22 cellular contexts compared by ENCODE assay signal in the genomic region with DNA sequence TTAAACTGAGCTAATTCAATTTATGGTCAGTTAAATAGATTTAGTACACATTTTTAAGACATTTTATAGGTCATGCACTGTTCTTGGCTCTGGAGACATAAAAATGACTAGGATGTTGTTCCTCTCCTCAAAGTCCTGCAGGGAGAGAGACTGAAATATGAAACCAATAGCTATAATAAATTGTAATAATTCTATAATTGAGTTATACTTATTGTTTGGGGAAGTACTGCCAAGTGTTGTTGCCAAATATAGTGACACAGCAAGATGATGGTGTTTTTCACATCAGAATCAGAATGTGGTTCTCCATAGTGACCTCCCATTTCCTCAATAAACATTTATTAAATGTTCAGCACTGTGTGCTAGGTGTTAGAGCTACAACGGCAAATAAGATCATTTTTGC.
DNase-seq lines count a peak whose midpoint lies in the region; ATAC-seq, FAIRE-seq and TF ChIP-seq lines count a peak whose summit lies in the region.
"Had no signal": no experiment of that assay in that cellular context is flagged by ENCODE, and none has a peak within 500 bp of the region (broad histone marks: within the 10 kb centered on the region; RNA-seq: fewer than 3 reads in every experiment).

No MANE protein-coding gene starts in this region.

- peak overlapping the region; percentile 89 to 99 (median 97) for H3K27ac Mint-ChIP-seq in CD14-positive monocyte
- no peak overlapping the region for H3K27ac Mint-ChIP-seq in activated CD4-positive, alpha-beta memory T cell treated with anti-CD3 and anti-CD28 coated beads for 36 hours
- H3K27ac Mint-ChIP-seq: HFFc6 had no signal

- H3K27me3 ChIP-seq in endothelial cell of umbilical vein (ENCODE audit: control insufficient read depth in 2 of 2, insufficient read depth in 2 of 2, low read length in 2 of 2) (no peaks in the 10 kb centered on the region), left lung (peaks cover 0 to 4% of the 10 kb centered on the region in 2 donors)

- no peaks in the 10 kb centered on the region for H3K9me1 ChIP-seq in endothelial cell of umbilical vein (replicated peaks; ENCODE audit: control insufficient read depth, extremely low read depth, insufficient read depth, low read length)

- in situ Hi-C loops in GM13976 (cut with MboI; ENCODE audit: low sequenced_read_pairs, unreplicated experiment) = no loop called here

- H3K4me3 Mint-ChIP-seq in CD14-positive monocyte = peak overlapping the region; percentile 13 to 79
- no peak overlapping the region for H3K4me3 Mint-ChIP-seq in activated CD4-positive, alpha-beta memory T cell treated with anti-CD3 and anti-CD28 coated beads for 36 hours
- H3K4me3 Mint-ChIP-seq: HFFc6 had no signal

- H3K4me1 ChIP-seq in endothelial cell of umbilical vein (ENCODE audit: control insufficient read depth, extremely low read depth, insufficient read depth, low read length) = peaks cover 23% of the 10 kb centered on the region
- no peaks in the 10 kb centered on the region for H3K4me1 ChIP-seq in left lung
- H3K4me1 ChIP-seq in mucosa of descending colon (ENCODE audit: low read depth) = no peaks in the 10 kb centered on the region

- no peak overlapping the region for H3K9ac ChIP-seq in endothelial cell of umbilical vein (replicated peaks; ENCODE audit: extremely low read depth, insufficient read depth, low read length)

- H3K9me3 ChIP-seq in endothelial cell of umbilical vein (replicated peaks; ENCODE audit: control insufficient read depth, insufficient read depth, low read length) (no peaks in the 10 kb centered on the region), left lung (no peaks in the 10 kb centered on the region), mucosa of descending colon (no peaks in the 10 kb centered on the region)

- no peak for FAIRE-seq in endothelial cell of umbilical vein (lab: Jason Lieb, UNC)
- FAIRE-seq: G401.6, HepG2 had no signal

- no peaks in the 10 kb centered on the region for H4K20me1 ChIP-seq in endothelial cell of umbilical vein (replicated peaks; ENCODE audit: control insufficient read depth, extremely low read depth, insufficient read depth, low read length)

- peaks cover 0 to 2% (median 2%) of the 10 kb centered on the region in 3 donors for H3K27me3 Mint-ChIP-seq in CD14-positive monocyte (ENCODE audit: low read depth in 3 of 3)
- H3K27me3 Mint-ChIP-seq in activated CD4-positive, alpha-beta memory T cell treated with anti-CD3 and anti-CD28 coated beads for 36 hours = no peaks in the 10 kb centered on the region

- TF ChIP-seq POLR2A in endothelial cell of umbilical vein (IDR thresholded peaks at IDR 0.05; ENCODE audit: low read depth, low read length) = no peak

- peaks cover 30% of the 10 kb centered on the region for H3K4me1 Mint-ChIP-seq in CD14-positive monocyte
- no peaks in the 10 kb centered on the region for H3K4me1 Mint-ChIP-seq in activated CD4-positive, alpha-beta memory T cell treated with anti-CD3 and anti-CD28 coated beads for 36 hours (ENCODE audit: low read depth)

- no peak for TF ChIP-seq CTCF in CD14-positive monocyte (IDR thresholded peaks at IDR 0.05)
- TF ChIP-seq CTCF in endothelial cell of umbilical vein (IDR thresholded peaks at IDR 0.05; ENCODE audit: extremely low read depth in 1 of 2, insufficient read depth in 1 of 2, low read depth in 1 of 2, low read length in 2 of 2) = no peak
- TF ChIP-seq CTCF in left lung (IDR thresholded peaks at IDR 0.05) = no peak
- no peak for TF ChIP-seq CTCF in GM13976 (IDR thresholded peaks at IDR 0.05; ENCODE audit: borderline replicate concordance, control extremely low read depth, extremely low read depth, insufficient read depth, missing control alignments)
- TF ChIP-seq CTCF in mucosa of descending colon (IDR thresholded peaks at IDR 0.05) = no peak

- H3K79me2 ChIP-seq in endothelial cell of umbilical vein (ENCODE audit: control insufficient read depth, insufficient read depth, low read length) = no peaks in the 10 kb centered on the region

- no peaks in the 10 kb centered on the region for H3K36me3 Mint-ChIP-seq in CD14-positive monocyte
- H3K36me3 Mint-ChIP-seq in activated CD4-positive, alpha-beta memory T cell treated with anti-CD3 and anti-CD28 coated beads for 36 hours = no peaks in the 10 kb centered on the region

- H3K27ac ChIP-seq in endothelial cell of umbilical vein (ENCODE audit: insufficient read depth, low read depth, low read length) (no peak overlapping the region), left lung (no peak overlapping the region)
- H3K27ac ChIP-seq: PC-9, RWPE1 had no signal

- BruUV-seq in endothelial cell of umbilical vein (replicated peaks; lab: Mats Ljungman, UMichigan) = no TSS peak

- H3K4me2 ChIP-seq in endothelial cell of umbilical vein (ENCODE audit: insufficient read depth, low read length) = no peak overlapping the region
- H3K4me2 ChIP-seq: PC-9 had no signal

- H3K36me3 ChIP-seq in endothelial cell of umbilical vein (ENCODE audit: control insufficient read depth in 2 of 2, extremely low read depth in 1 of 2, insufficient read depth in 2 of 2, low read length in 2 of 2) (no peaks in the 10 kb centered on the region), left lung (no peaks in the 10 kb centered on the region), mucosa of descending colon (ENCODE audit: low read depth) (no peaks in the 10 kb centered on the region)

- CTCF ChIA-PET in endothelial cell of umbilical vein (lab: Charles Lee) = interaction anchor here (0.5 to 1.9 kb wide), 5 partner anchors 8 to 92 kb away, joined by 3 to 9 read pairs (median 3); no protein-coding TSS in a partner anchor
- CTCF ChIA-PET in activated CD4-positive, alpha-beta memory T cell treated with anti-CD3 and anti-CD28 coated beads for 36 hours (lab: Charles Lee) = no interaction called here

- no peak overlapping the region for H2AFZ ChIP-seq in endothelial cell of umbilical vein (ENCODE audit: low read depth, low read length)
- H2AFZ ChIP-seq: PC-9 had no signal

- dilution Hi-C loops in endothelial cell of umbilical vein (cut with MboI; ENCODE audit: extremely low pct_ligation_motif_present, low sequenced_read_pairs) = no loop called here

- ATAC-seq in left lung (peak; percentile 22), mucosa of descending colon (no peak)
- ATAC-seq: HepG2 had no signal

- intact Hi-C loops in CD14-positive monocyte (cut with micrococcal nuclease) = no loop called here
- intact Hi-C loops in endothelial cell of umbilical vein (cut with micrococcal nuclease) = no loop called here
- intact Hi-C loops in left lung (cut with DNase I) = no loop called here
- intact Hi-C loops in activated CD4-positive, alpha-beta memory T cell treated with anti-CD3 and anti-CD28 coated beads for 36 hours (cut with micrococcal nuclease) = no loop called here
- intact Hi-C loops in mucosa of descending colon (cut with DNase I, micrococcal nuclease) = no loop called here

- POLR2A ChIA-PET in endothelial cell of umbilical vein (lab: Charles Lee) = no interaction called here
- POLR2A ChIA-PET in activated CD4-positive, alpha-beta memory T cell treated with anti-CD3 and anti-CD28 coated beads for 36 hours (lab: Charles Lee) = no interaction called here

- peaks cover 0 to 4% (median 0%) of the 10 kb centered on the region in 7 donors for H3K9me3 Mint-ChIP-seq in CD14-positive monocyte
- no peaks in the 10 kb centered on the region for H3K9me3 Mint-ChIP-seq in activated CD4-positive, alpha-beta memory T cell treated with anti-CD3 and anti-CD28 coated beads for 36 hours
- H3K9me3 Mint-ChIP-seq: HFFc6 had no signal

- DNase-seq in CD14-positive monocyte (ENCODE audit: low spot score) (no peak), NCI-H1105 (lab: John Stamatoyannopoulos, UW) (peak; percentile 14), endothelial cell of umbilical vein (ENCODE audit: low read depth, low spot score) (peak; percentile 61), left lung (no peak), GM13976 (ENCODE audit: low spot score) (no peak), amygdala (lab: John Stamatoyannopoulos, UW) (no peak), mucosa of descending colon (no peak)
- no peak for DNase-seq in activated CD4-positive, alpha-beta memory T cell treated with anti-CD3 and anti-CD28 coated beads for 36 hours
- DNase-seq: C1 segment of cervical spinal cord, DMS79 treated with DMSO at 0.1 percent for 48 hours, H7, HFFc6, NCI-H1417, NCI-H187 treated with DMSO at 0.1 percent for 48 hours, NCI-H2227 treated with DMSO at 0.1 percent for 48 hours, NCI-H524, NCI-H82, PC-9, SIG-M5 had no signal

- no peak overlapping the region for H3K4me3 ChIP-seq in endothelial cell of umbilical vein (replicated peaks in 1 of 3; ENCODE audit: insufficient read depth in 1 of 3, low read depth in 1 of 3, low read length in 3 of 3)
- H3K4me3 ChIP-seq in left lung = no peak overlapping the region
- H3K4me3 ChIP-seq in mucosa of descending colon = no peak overlapping the region
- H3K4me3 ChIP-seq: PC-9 had no signal

TF ChIP-seq in endothelial cell of umbilical vein, 7 proteins besides CTCF, POLR2A, EP300 and RAD21:
- TF ChIP-seq MYC (IDR thresholded peaks at IDR 0.05; ENCODE audit: low read depth, low read length) (no peak), JUN (IDR thresholded peaks at IDR 0.05; ENCODE audit: borderline replicate concordance, insufficient read depth, insufficient read length, low read depth) (no peak)

Comparison
In these comparisons a context has a peak if more than half of its experiments do, and no peak if none do; other contexts are left out.
1. DNase-seq: peak in NCI-H1105 (single experiment) and endothelial cell of umbilical vein (single experiment); none in CD14-positive monocyte (single experiment), left lung (0 of 2), GM13976 (single experiment), amygdala (0 of 56), activated CD4-positive, alpha-beta memory T cell treated with anti-CD3 and anti-CD28 coated beads for 36 hours (single experiment) and mucosa of descending colon (0 of 3).